ENCODE assay signal across 14 cellular contexts in genomic region chr17:82865996-82866395, GRCh38. TPM values are rescaled to one million over a fixed set of nuclear protein-coding genes. Genes with fewer than 3 reads are reported as not detected.
DNase-seq lines count a peak whose midpoint lies in the region; ATAC-seq lines count a peak whose summit lies in the region.
"Had no signal": no experiment of that assay in that cellular context is flagged by ENCODE, and none has a peak within 500 bp of the region (broad histone marks: within the 10 kb centered on the region; RNA-seq: fewer than 3 reads in every experiment).

No MANE protein-coding gene starts in this region.

- H3K4me3 Mint-ChIP-seq in activated naive CD8-positive, alpha-beta T cell: peak overlapping the region; percentile 66
- no peak overlapping the region for H3K4me3 Mint-ChIP-seq in activated naive CD8-positive, alpha-beta T cell treated with anti-CD3 and anti-CD28 coated beads for 36 hours
- no peak overlapping the region for H3K4me3 Mint-ChIP-seq in T-helper 17 cell
- H3K4me3 Mint-ChIP-seq in immature natural killer cell: peak overlapping the region; percentile 42 to 65 (median 55)
- no peak overlapping the region for H3K4me3 Mint-ChIP-seq in activated CD4-positive, alpha-beta memory T cell treated with anti-CD3 and anti-CD28 coated beads, Interleukin-2, amount 10 ng/mL, durations not matched to agents 7 days and 5 days

- H3K9me3 ChIP-seq in T-helper 17 cell (ENCODE audit: control insufficient read depth, low read length, poor library complexity, severe bottlenecking): no peaks in the 10 kb centered on the region
- H3K9me3 ChIP-seq: neutrophil had no signal

- peak overlapping the region; percentile 58 for H3K27ac Mint-ChIP-seq in activated naive CD8-positive, alpha-beta T cell
- no peak overlapping the region for H3K27ac Mint-ChIP-seq in activated naive CD8-positive, alpha-beta T cell treated with anti-CD3 and anti-CD28 coated beads for 36 hours
- H3K27ac Mint-ChIP-seq in T-helper 17 cell (peak overlapping the region; percentile 99), immature natural killer cell (peak overlapping the region in 5 of 6 donors; percentile 71 to 89 (median 78))
- no peak overlapping the region for H3K27ac Mint-ChIP-seq in activated CD4-positive, alpha-beta memory T cell treated with anti-CD3 and anti-CD28 coated beads, Interleukin-2, amount 10 ng/mL, durations not matched to agents 7 days and 5 days

- CTCF ChIA-PET in activated CD4-positive, alpha-beta memory T cell treated with anti-CD3 and anti-CD28 coated beads, Interleukin-2, amount 10 ng/mL, durations not matched to agents 7 days and 5 days (lab: Charles Lee): interaction anchor here (0.6 to 2.8 kb wide), 3 partner anchors 10 to 86 kb away, joined by 3 to 14 read pairs (median 4); no protein-coding TSS in a partner anchor

- no peaks in the 10 kb centered on the region for H3K27me3 Mint-ChIP-seq in activated naive CD8-positive, alpha-beta T cell
- H3K27me3 Mint-ChIP-seq in activated naive CD8-positive, alpha-beta T cell treated with anti-CD3 and anti-CD28 coated beads for 36 hours: no peaks in the 10 kb centered on the region
- H3K27me3 Mint-ChIP-seq in T-helper 17 cell (no peaks in the 10 kb centered on the region), immature natural killer cell (ENCODE audit: low read depth in 3 of 3) (peaks cover 2 to 7% (median 4%) of the 10 kb centered on the region in 3 donors)
- H3K27me3 Mint-ChIP-seq in activated CD4-positive, alpha-beta memory T cell treated with anti-CD3 and anti-CD28 coated beads, Interleukin-2, amount 10 ng/mL, durations not matched to agents 7 days and 5 days: no peaks in the 10 kb centered on the region

- H3K36me3 Mint-ChIP-seq in activated naive CD8-positive, alpha-beta T cell: peaks cover 5% of the 10 kb centered on the region
- H3K36me3 Mint-ChIP-seq in activated naive CD8-positive, alpha-beta T cell treated with anti-CD3 and anti-CD28 coated beads for 36 hours: peaks cover 9% of the 10 kb centered on the region
- H3K36me3 Mint-ChIP-seq in T-helper 17 cell (ENCODE audit: low read depth) (no peaks in the 10 kb centered on the region), immature natural killer cell (peaks cover 0 to 14% (median 11%) of the 10 kb centered on the region in 3 donors)
- H3K36me3 Mint-ChIP-seq in activated CD4-positive, alpha-beta memory T cell treated with anti-CD3 and anti-CD28 coated beads, Interleukin-2, amount 10 ng/mL, durations not matched to agents 7 days and 5 days (ENCODE audit: low read depth): peaks cover 27% of the 10 kb centered on the region

- no peaks in the 10 kb centered on the region for H3K9me3 Mint-ChIP-seq in activated naive CD8-positive, alpha-beta T cell (ENCODE audit: low read depth)
- H3K9me3 Mint-ChIP-seq in activated naive CD8-positive, alpha-beta T cell treated with anti-CD3 and anti-CD28 coated beads for 36 hours: no peaks in the 10 kb centered on the region
- no peaks in the 10 kb centered on the region for H3K9me3 Mint-ChIP-seq in immature natural killer cell
- H3K9me3 Mint-ChIP-seq in activated CD4-positive, alpha-beta memory T cell treated with anti-CD3 and anti-CD28 coated beads, Interleukin-2, amount 10 ng/mL, durations not matched to agents 7 days and 5 days: no peaks in the 10 kb centered on the region

- H3K27ac ChIP-seq in temporal lobe (ENCODE audit: low read depth, low read length): peak overlapping the region; percentile 52
- H3K27ac ChIP-seq: neutrophil had no signal

- peaks cover 54% of the 10 kb centered on the region for H3K4me1 Mint-ChIP-seq in activated naive CD8-positive, alpha-beta T cell (ENCODE audit: low read depth)
- H3K4me1 Mint-ChIP-seq in activated naive CD8-positive, alpha-beta T cell treated with anti-CD3 and anti-CD28 coated beads for 36 hours: peaks cover 54% of the 10 kb centered on the region
- H3K4me1 Mint-ChIP-seq in T-helper 17 cell (peaks cover 46% of the 10 kb centered on the region), immature natural killer cell (peaks cover 54 to 65% of the 10 kb centered on the region in 2 donors)
- H3K4me1 Mint-ChIP-seq in activated CD4-positive, alpha-beta memory T cell treated with anti-CD3 and anti-CD28 coated beads, Interleukin-2, amount 10 ng/mL, durations not matched to agents 7 days and 5 days: peaks cover 61% of the 10 kb centered on the region

- POLR2A ChIA-PET in activated CD4-positive, alpha-beta memory T cell treated with anti-CD3 and anti-CD28 coated beads, Interleukin-2, amount 10 ng/mL, durations not matched to agents 7 days and 5 days (lab: Charles Lee): interaction anchor here (0.8 to 1.8 kb wide), 2 partner anchors 15 to 19 kb away, joined by 3 to 9 read pairs; no protein-coding TSS in a partner anchor

- no peak for DNase-seq in activated naive CD8-positive, alpha-beta T cell treated with anti-CD3 and anti-CD28 coated beads for 36 hours
- no peak for DNase-seq in T-helper 17 cell
- no peak for DNase-seq in immature natural killer cell
- no peak for DNase-seq in activated CD4-positive, alpha-beta memory T cell treated with anti-CD3 and anti-CD28 coated beads, Interleukin-2, amount 10 ng/mL, durations not matched to agents 7 days and 5 days
- DNase-seq: activated naive CD4-positive, alpha-beta T cell treated with Interleukin-2 at 50 U/mL for 16 hours; NCI-H1694 treated with DMSO at 0.1 percent for 48 hours; OCI-M1; stimulated activated CD4-positive, alpha-beta T cell treated with anti-CD3 and anti-CD28 coated beads, Interleukin-1b, Interleukin-23, amount 100 ng/mL, for 48 hours had no signal

- ATAC-seq in T-helper 17 cell: no peak
- no peak for ATAC-seq in GM19023 (IDR thresholded peaks at IDR 0.05; ENCODE audit: unreplicated experiment)
- ATAC-seq in GM18861 (IDR thresholded peaks at IDR 0.05; ENCODE audit: unreplicated experiment): no peak

RNA-seq across cellular contexts. Expression of gene ZNF750, which starts 26.2 kb away (rescaled TPM):
- not detected for total RNA-seq in activated naive CD8-positive, alpha-beta T cell treated with anti-CD3 and anti-CD28 coated beads for 36 hours
- total RNA-seq in T-helper 17 cell (not detected), temporal lobe (not detected)
- under 1 TPM in 1 of 3 donors, not detected in 2; 0.11 TPM for polyA plus RNA-seq in immature natural killer cell
- total RNA-seq in activated CD4-positive, alpha-beta memory T cell treated with anti-CD3 and anti-CD28 coated beads, Interleukin-2, amount 10 ng/mL, durations not matched to agents 7 days and 5 days: not detected
- total RNA-seq: subcutaneous adipose tissue had no signal

Comparison
In these comparisons a context has a peak if more than half of its experiments do, and no peak if none do; other contexts are left out.
1. H3K27ac Mint-ChIP-seq: peak in activated naive CD8-positive, alpha-beta T cell (single experiment), T-helper 17 cell (single experiment) and immature natural killer cell (5 of 6); none in activated naive CD8-positive, alpha-beta T cell treated with anti-CD3 and anti-CD28 coated beads for 36 hours (single experiment) and activated CD4-positive, alpha-beta memory T cell treated with anti-CD3 and anti-CD28 coated beads, Interleukin-2, amount 10 ng/mL, durations not matched to agents 7 days and 5 days (single experiment).
2. H3K4me3 Mint-ChIP-seq: peak in activated naive CD8-positive, alpha-beta T cell (single experiment) and immature natural killer cell (5 of 5); none in activated naive CD8-positive, alpha-beta T cell treated with anti-CD3 and anti-CD28 coated beads for 36 hours (single experiment), T-helper 17 cell (single experiment) and activated CD4-positive, alpha-beta memory T cell treated with anti-CD3 and anti-CD28 coated beads, Interleukin-2, amount 10 ng/mL, durations not matched to agents 7 days and 5 days (single experiment).